ENCODE assay signal across 19 cellular contexts in the genomic region with DNA sequence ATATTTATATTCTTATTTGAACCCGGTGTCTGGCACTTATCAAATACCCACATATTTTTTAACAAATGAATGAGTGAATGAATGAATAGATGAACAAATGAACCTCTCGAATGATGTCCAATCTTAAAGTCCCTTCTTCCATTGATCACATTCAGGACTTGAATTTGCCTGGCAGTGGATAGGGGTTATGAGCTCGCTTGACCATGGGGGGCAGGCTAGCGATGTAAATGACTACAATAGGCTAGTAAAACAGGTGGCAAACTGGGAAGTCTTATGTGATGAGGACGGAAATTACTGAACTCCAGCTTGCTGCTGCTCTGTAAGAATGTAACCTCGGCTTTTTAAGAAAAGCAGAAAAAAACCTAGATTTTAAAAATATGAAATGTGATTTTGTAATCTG.
DNase-seq lines count a peak whose midpoint lies in the region; ATAC-seq and TF ChIP-seq lines count a peak whose summit lies in the region.
"Had no signal": no experiment of that assay in that cellular context is flagged by ENCODE, and none has a peak within 500 bp of the region (broad histone marks: within the 10 kb centered on the region; RNA-seq: fewer than 3 reads in every experiment).

No MANE protein-coding gene starts in this region.

- H3K4me2 ChIP-seq in neural progenitor cell, result no peak overlapping the region

- H3K36me3 Mint-ChIP-seq in neural progenitor cell, result no peaks in the 10 kb centered on the region
- H3K36me3 Mint-ChIP-seq: T-cell had no signal

- no peaks in the 10 kb centered on the region for H3F3A ChIP-seq in neural progenitor cell (ENCODE audit: low read depth)

- no peaks in the 10 kb centered on the region for H4K20me1 ChIP-seq in neural progenitor cell (ENCODE audit: low read depth)

- no peak overlapping the region for H3K4me3 Mint-ChIP-seq in neural progenitor cell
- H3K4me3 Mint-ChIP-seq: activated naive CD4-positive, alpha-beta T cell treated with anti-CD3 and anti-CD28 coated beads for 36 hours; effector memory CD8-positive, alpha-beta T cell; T-cell had no signal

- no peaks in the 10 kb centered on the region for H3K27me3 Mint-ChIP-seq in neural progenitor cell (ENCODE audit: insufficient read depth, low read depth)
- H3K27me3 Mint-ChIP-seq: effector memory CD8-positive, alpha-beta T cell; T-cell had no signal

- TF ChIP-seq CTCF in LNCaP clone FGC (IDR thresholded peaks at IDR 0.05; ENCODE audit: control insufficient read depth, extremely low read depth, insufficient read depth), result peak; percentile 35
- 0 out of 2 replicates have a peak, but pooled peaks have one; percentile 7 for TF ChIP-seq CTCF in VCaP (conservative IDR thresholded peaks at IDR 0.05)
- TF ChIP-seq CTCF in neural progenitor cell (IDR thresholded peaks at IDR 0.05), result peak; percentile 35

- ATAC-seq in HG02973 (IDR thresholded peaks at IDR 0.05; ENCODE audit: unreplicated experiment) (no peak), HG03439 (IDR thresholded peaks at IDR 0.05; ENCODE audit: unreplicated experiment) (no peak)
- ATAC-seq: effector memory CD8-positive, alpha-beta T cell; T-cell had no signal

- no peak overlapping the region for H2AFZ ChIP-seq in neural progenitor cell (replicated peaks)

- no peaks in the 10 kb centered on the region for H3K27me3 ChIP-seq in H7 (ENCODE audit: control insufficient read depth, insufficient read depth, low read length)
- H3K27me3 ChIP-seq in neural progenitor cell, result no peaks in the 10 kb centered on the region

- no peak overlapping the region for H3K27ac Mint-ChIP-seq in neural progenitor cell
- H3K27ac Mint-ChIP-seq: activated naive CD4-positive, alpha-beta T cell treated with anti-CD3 and anti-CD28 coated beads for 36 hours; effector memory CD8-positive, alpha-beta T cell; T-cell had no signal

- peak; percentile 73 for DNase-seq in H7
- DNase-seq in LNCaP clone FGC (ENCODE audit: low read depth), result no peak
- DNase-seq in neural progenitor cell (ENCODE audit: low spot score), result peak; percentile 43
- no peak for DNase-seq in NCI-H2196 treated with DMSO at 0.1 percent for 48 hours (lab: John Stamatoyannopoulos, UW; ENCODE audit: unreplicated experiment)
- DNase-seq: activated CD4-positive, alpha-beta T cell treated with anti-CD3 and anti-CD28 coated beads, Interleukin-2, amount 50 U/mL, for 4 hours; activated naive CD4-positive, alpha-beta T cell treated with anti-CD3 and anti-CD28 coated beads for 36 hours; anterior cingulate cortex; cerebellar nuclear complex; effector memory CD8-positive, alpha-beta T cell; KG1; NCI-H1105; NCI-H774; stimulated activated CD4-positive, alpha-beta T cell treated with anti-CD3 and anti-CD28 coated beads, Interleukin-12 subunit alpha, Interleukin-12 subunit beta, amount 100 ng/mL, for 4 hours; T-cell had no signal

- no peak overlapping the region for H3K9ac ChIP-seq in neural progenitor cell

- H3K79me2 ChIP-seq in neural progenitor cell (ENCODE audit: low read depth), result no peaks in the 10 kb centered on the region

- H3K9me3 ChIP-seq in neural progenitor cell (ENCODE audit: low read depth), result no peaks in the 10 kb centered on the region
- H3K9me3 ChIP-seq: thoracic aorta had no signal

- peaks cover under 1% of the 10 kb centered on the region for H3K4me1 ChIP-seq in neural progenitor cell

- no peaks in the 10 kb centered on the region for H3K4me1 Mint-ChIP-seq in neural progenitor cell
- H3K4me1 Mint-ChIP-seq: T-cell had no signal

- no peak overlapping the region for H3K4me3 ChIP-seq in H7 (ENCODE audit: insufficient read depth, low read depth, low read length)
- no peak overlapping the region for H3K4me3 ChIP-seq in LNCaP clone FGC (ENCODE audit: low read depth, low read length)
- no peak overlapping the region for H3K4me3 ChIP-seq in neural progenitor cell
- H3K4me3 ChIP-seq: thoracic aorta had no signal

- no peaks in the 10 kb centered on the region for H3K9me3 Mint-ChIP-seq in neural progenitor cell
- H3K9me3 Mint-ChIP-seq: activated naive CD4-positive, alpha-beta T cell treated with anti-CD3 and anti-CD28 coated beads for 36 hours had no signal

- no peaks in the 10 kb centered on the region; the same call in 1 of the 2 replicates for H3K36me3 ChIP-seq in H7 (replicated peaks; ENCODE audit: control insufficient read depth, insufficient read depth, low read length)
- H3K36me3 ChIP-seq in neural progenitor cell, result no peaks in the 10 kb centered on the region
- H3K36me3 ChIP-seq: thoracic aorta had no signal

- H3K27ac ChIP-seq in VCaP, result no peak overlapping the region
- no peak overlapping the region for H3K27ac ChIP-seq in neural progenitor cell
- H3K27ac ChIP-seq: HL-60, thoracic aorta had no signal

Comparison
In these comparisons a context has a peak if more than half of its experiments do, and no peak if none do; other contexts are left out.
1. DNase-seq: peak in H7 (single experiment) and neural progenitor cell (single experiment); none in LNCaP clone FGC (single experiment) and NCI-H2196 treated with DMSO at 0.1 percent for 48 hours (single experiment).
2. Peak in every context shown above with its lines, with median percentiles within 50 percentile points of each other: CTCF ChIP-seq.